In the genomic region with DNA sequence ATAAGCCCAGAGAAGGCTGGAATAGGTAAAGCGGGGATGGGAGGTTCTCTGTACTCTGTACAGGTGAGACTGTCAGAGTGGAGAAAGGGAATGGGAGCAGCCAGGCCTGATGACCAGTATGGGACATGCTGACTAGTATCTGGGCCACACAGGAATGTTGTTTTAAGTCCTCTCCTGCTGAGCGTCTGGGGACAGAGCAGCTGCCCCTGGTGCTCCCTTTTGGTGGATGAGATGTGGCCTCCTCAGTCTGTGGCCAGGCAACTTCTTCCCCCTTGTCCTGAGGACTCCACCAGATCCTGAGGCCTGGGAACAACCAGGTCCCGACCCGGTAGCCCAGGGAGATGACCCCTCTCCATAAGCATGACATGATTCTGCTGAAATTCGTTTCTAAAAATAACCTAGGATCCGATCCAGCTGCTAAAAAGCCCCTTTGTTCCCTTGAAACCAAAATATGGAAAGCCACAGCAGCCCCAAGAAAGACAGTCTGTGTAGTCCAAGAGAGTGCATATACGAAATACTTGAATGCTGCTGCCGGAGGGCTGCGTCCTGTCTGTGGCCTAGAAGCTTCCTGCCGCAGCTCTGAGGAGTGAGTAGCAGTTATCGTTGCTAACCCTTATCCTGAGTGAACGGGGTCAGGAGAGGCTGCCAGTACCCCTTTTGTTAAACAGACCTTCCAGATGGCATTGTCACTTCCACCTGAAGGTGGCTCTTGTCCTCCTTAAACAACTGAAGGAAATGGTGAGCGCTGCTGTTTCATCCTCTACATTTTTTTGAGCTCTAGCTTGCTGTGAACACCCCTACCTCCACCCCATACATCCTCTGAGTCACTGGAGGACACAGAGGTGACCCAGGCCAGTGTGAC, we compare ENCODE assay signal across 1 cellular context.
TF ChIP-seq lines count a peak whose summit lies in the region.

No MANE protein-coding gene starts in this region.

TF ChIP-seq in K562, 482 proteins besides CTCF, POLR2A, EP300 and RAD21 (continued from another document and continues in another):
- TF ChIP-seq, protein P1, sequence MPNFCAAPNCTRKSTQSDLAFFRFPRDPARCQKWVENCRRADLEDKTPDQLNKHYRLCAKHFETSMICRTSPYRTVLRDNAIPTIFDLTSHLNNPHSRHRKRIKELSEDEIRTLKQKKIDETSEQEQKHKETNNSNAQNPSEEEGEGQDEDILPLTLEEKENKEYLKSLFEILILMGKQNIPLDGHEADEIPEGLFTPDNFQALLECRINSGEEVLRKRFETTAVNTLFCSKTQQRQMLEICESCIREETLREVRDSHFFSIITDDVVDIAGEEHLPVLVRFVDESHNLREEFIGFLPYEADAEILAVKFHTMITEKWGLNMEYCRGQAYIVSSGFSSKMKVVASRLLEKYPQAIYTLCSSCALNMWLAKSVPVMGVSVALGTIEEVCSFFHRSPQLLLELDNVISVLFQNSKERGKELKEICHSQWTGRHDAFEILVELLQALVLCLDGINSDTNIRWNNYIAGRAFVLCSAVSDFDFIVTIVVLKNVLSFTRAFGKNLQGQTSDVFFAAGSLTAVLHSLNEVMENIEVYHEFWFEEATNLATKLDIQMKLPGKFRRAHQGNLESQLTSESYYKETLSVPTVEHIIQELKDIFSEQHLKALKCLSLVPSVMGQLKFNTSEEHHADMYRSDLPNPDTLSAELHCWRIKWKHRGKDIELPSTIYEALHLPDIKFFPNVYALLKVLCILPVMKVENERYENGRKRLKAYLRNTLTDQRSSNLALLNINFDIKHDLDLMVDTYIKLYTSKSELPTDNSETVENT (CRISPR knock-in tag; IDR thresholded peaks at IDR 0.05) = 0 out of 2 replicates have a peak, but pooled peaks have one; percentile 49
- 0 out of 2 replicates have a peak, but pooled peaks have one; percentile 26 for TF ChIP-seq TAF7 (tag; IDR thresholded peaks at IDR 0.05)
- TF ChIP-seq PML (IDR thresholded peaks at IDR 0.05; ENCODE audit: low read length) = no peak
- no peak for TF ChIP-seq NR3C1 (CRISPR knock-in tag; IDR thresholded peaks at IDR 0.05)
- no peak for TF ChIP-seq FOXJ3 (CRISPR knock-in tag; IDR thresholded peaks at IDR 0.05)
- peak; percentile 53 for TF ChIP-seq NFRKB (IDR thresholded peaks at IDR 0.05; ENCODE audit: low read depth)
- TF ChIP-seq TOE1 (IDR thresholded peaks at IDR 0.05; ENCODE audit: borderline replicate concordance) = no peak
- no peak for TF ChIP-seq TOE1 (CRISPR knock-in tag; IDR thresholded peaks at IDR 0.05; ENCODE audit: borderline replicate concordance, low read depth)
- peak; percentile 56 for TF ChIP-seq DEAF1 (CRISPR knock-in tag; IDR thresholded peaks at IDR 0.05)
- no peak for TF ChIP-seq RBM17 (IDR thresholded peaks at IDR 0.05; ENCODE audit: borderline replicate concordance, low read depth, low read length)
- TF ChIP-seq PKNOX1 (IDR thresholded peaks at IDR 0.05) = peak; percentile 59
- TF ChIP-seq POU5F1 (IDR thresholded peaks at IDR 0.05; ENCODE audit: borderline replicate concordance, low read depth, low read length, partially characterized antibody) = no peak
- no peak for TF ChIP-seq ZNF655 (CRISPR knock-in tag; IDR thresholded peaks at IDR 0.05)
- peak; percentile 81 for TF ChIP-seq PRDM10 (IDR thresholded peaks at IDR 0.05; ENCODE audit: partially characterized antibody)
- 0 out of 2 replicates have a peak, but pooled peaks have one; percentile 29 for TF ChIP-seq ZNF41 (CRISPR knock-in tag; conservative IDR thresholded peaks at IDR 0.05)
- no peak for TF ChIP-seq PPARD (CRISPR knock-in tag; IDR thresholded peaks at IDR 0.05)
- peak; percentile 83 for TF ChIP-seq LEF1 (IDR thresholded peaks at IDR 0.05)
- TF ChIP-seq XRCC3 (IDR thresholded peaks at IDR 0.05) = no peak
- TF ChIP-seq GABPB1 (CRISPR knock-in tag; IDR thresholded peaks at IDR 0.05) = peak; percentile 61
- no peak for TF ChIP-seq ZNF561 (CRISPR knock-in tag; conservative IDR thresholded peaks at IDR 0.05)
- TF ChIP-seq DMBX1 (CRISPR knock-in tag; IDR thresholded peaks at IDR 0.05; ENCODE audit: borderline replicate concordance) = peak; percentile 74
- peak in 1 of 2 experiments; percentile 44; a peak in 2 of 4 replicates for TF ChIP-seq NRF1 (conservative IDR thresholded peaks at IDR 0.05 in 1 of 2, IDR thresholded peaks at IDR 0.05 in 1 of 2)
- TF ChIP-seq ZNF146 (CRISPR knock-in tag; IDR thresholded peaks at IDR 0.05; ENCODE audit: unreplicated experiment) = no peak
- TF ChIP-seq ETV1 (tag; conservative IDR thresholded peaks at IDR 0.05; ENCODE audit: low read depth) = peak; percentile 80
- TF ChIP-seq L3MBTL2 (IDR thresholded peaks at IDR 0.05) = peak; percentile 47
- no peak for TF ChIP-seq HNRNPH1 (optimal IDR thresholded peaks at IDR 0.05; ENCODE audit: low read depth, low read length)
- no peak for TF ChIP-seq HOXB6 (CRISPR knock-in tag; IDR thresholded peaks at IDR 0.05; ENCODE audit: borderline replicate concordance)
- TF ChIP-seq ZNF398 (CRISPR knock-in tag; IDR thresholded peaks at IDR 0.05) = no peak
- peak; percentile 8; the same call in 1 of the 2 replicates for TF ChIP-seq MAFF (IDR thresholded peaks at IDR 0.05; ENCODE audit: low read length)
- TF ChIP-seq TARDBP (IDR thresholded peaks at IDR 0.05) = no peak
- TF ChIP-seq GABPA (tag; conservative IDR thresholded peaks at IDR 0.05; ENCODE audit: low read depth) = 0 out of 2 replicates have a peak, but pooled peaks have one; percentile 21
- TF ChIP-seq JUNB (CRISPR knock-in tag; conservative IDR thresholded peaks at IDR 0.05) = peak; percentile 70; the same call in 1 of the 2 replicates
- TF ChIP-seq, protein P2, sequence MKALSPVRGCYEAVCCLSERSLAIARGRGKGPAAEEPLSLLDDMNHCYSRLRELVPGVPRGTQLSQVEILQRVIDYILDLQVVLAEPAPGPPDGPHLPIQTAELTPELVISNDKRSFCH (CRISPR knock-in tag; IDR thresholded peaks at IDR 0.05) = no peak
- TF ChIP-seq, protein P2 (tag; IDR thresholded peaks at IDR 0.05) = peak; percentile 69; the same call in 1 of the 2 replicates
- no peak for TF ChIP-seq ZFP30 (CRISPR knock-in tag; IDR thresholded peaks at IDR 0.05; ENCODE audit: borderline replicate concordance)
- no peak for TF ChIP-seq ZNF408 (CRISPR knock-in tag; IDR thresholded peaks at IDR 0.05; ENCODE audit: low read depth)
- peak; percentile 79; the same call in 1 of the 2 replicates for TF ChIP-seq ZNF175 (CRISPR knock-in tag; IDR thresholded peaks at IDR 0.05; ENCODE audit: low read depth)
- no peak for TF ChIP-seq MIER1 (IDR thresholded peaks at IDR 0.05; ENCODE audit: low read depth)
- TF ChIP-seq ZNF696 (CRISPR knock-in tag; conservative IDR thresholded peaks at IDR 0.05) = no peak
- TF ChIP-seq THRA (IDR thresholded peaks at IDR 0.05) = peak; percentile 77
- peak; percentile 44; the same call in 1 of the 2 replicates for TF ChIP-seq TCF3 (CRISPR knock-in tag; IDR thresholded peaks at IDR 0.05)
- TF ChIP-seq ZNF263 (CRISPR knock-in tag; IDR thresholded peaks at IDR 0.05; ENCODE audit: borderline replicate concordance) = peak; percentile 62
- no peak for TF ChIP-seq SIRT6 (IDR thresholded peaks at IDR 0.05; ENCODE audit: low read depth, low read length)
- TF ChIP-seq ZNF644 (tag; IDR thresholded peaks at IDR 0.05; ENCODE audit: low read depth) = peak; percentile 49; the same call in 1 of the 2 replicates
- TF ChIP-seq ZNF324 (CRISPR knock-in tag; IDR thresholded peaks at IDR 0.05) = no peak
- TF ChIP-seq FOXK2 (conservative IDR thresholded peaks at IDR 0.05 in 1 of 2, IDR thresholded peaks at IDR 0.05 in 1 of 2; ENCODE audit: low read depth in 2 of 2) = peak in 1 of 2 experiments; percentile 19; a peak in 1 of 4 replicates
- TF ChIP-seq ZFP1 (CRISPR knock-in tag; IDR thresholded peaks at IDR 0.05) = no peak
- peak; percentile 72; the same call in 1 of the 2 replicates for TF ChIP-seq TCF7 (IDR thresholded peaks at IDR 0.05; ENCODE audit: borderline replicate concordance)
- TF ChIP-seq, protein P3, sequence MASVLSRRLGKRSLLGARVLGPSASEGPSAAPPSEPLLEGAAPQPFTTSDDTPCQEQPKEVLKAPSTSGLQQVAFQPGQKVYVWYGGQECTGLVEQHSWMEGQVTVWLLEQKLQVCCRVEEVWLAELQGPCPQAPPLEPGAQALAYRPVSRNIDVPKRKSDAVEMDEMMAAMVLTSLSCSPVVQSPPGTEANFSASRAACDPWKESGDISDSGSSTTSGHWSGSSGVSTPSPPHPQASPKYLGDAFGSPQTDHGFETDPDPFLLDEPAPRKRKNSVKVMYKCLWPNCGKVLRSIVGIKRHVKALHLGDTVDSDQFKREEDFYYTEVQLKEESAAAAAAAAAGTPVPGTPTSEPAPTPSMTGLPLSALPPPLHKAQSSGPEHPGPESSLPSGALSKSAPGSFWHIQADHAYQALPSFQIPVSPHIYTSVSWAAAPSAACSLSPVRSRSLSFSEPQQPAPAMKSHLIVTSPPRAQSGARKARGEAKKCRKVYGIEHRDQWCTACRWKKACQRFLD (CRISPR knock-in tag; IDR thresholded peaks at IDR 0.05) = peak; percentile 79
- no peak for TF ChIP-seq PHB2 (IDR thresholded peaks at IDR 0.05; ENCODE audit: low read depth)
